ENCODE assay signal across 11 cellular contexts in the genomic region with DNA sequence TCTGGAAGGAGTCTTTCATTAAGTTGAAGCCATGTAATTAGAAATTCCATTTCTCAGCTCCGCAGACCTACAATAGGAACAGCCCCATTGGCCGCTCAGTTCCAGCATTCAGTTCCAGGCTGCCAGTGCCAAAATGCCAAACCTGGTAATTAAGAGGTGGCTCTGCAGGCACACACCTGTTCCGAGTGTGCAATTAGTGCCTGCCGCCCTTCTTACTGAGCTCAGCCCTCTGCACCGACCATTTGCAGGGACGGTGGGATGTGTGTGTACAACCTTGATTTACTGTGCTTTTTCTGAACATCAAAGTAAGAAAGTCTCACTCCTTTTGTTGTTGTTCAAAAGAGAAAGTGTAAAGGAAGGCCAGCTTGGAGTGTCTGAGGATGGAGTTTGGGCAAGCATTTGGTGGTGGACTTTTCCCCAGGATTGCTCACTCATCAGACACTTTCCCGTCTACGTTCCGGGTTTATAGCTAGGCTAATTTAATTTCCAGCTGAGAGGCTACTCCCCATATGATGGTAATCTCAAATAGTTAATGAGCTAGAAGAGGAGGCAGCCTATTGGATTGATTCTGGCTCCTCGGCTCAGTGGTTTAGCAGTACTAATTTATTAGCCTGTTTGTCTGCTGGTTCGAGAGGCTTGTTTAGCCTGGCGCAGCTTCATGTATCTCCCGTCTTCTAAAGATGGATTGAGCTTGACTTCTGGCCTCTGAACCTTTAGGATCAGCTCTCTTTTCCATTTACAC. TPM values are rescaled to one million over a fixed set of nuclear protein-coding genes. Genes with fewer than 3 reads are reported as not detected.
DNase-seq lines count a peak whose midpoint lies in the region; ATAC-seq lines count a peak whose summit lies in the region.
"Had no signal": no experiment of that assay in that cellular context is flagged by ENCODE, and none has a peak within 500 bp of the region (broad histone marks: within the 10 kb centered on the region; RNA-seq: fewer than 3 reads in every experiment).

No MANE protein-coding gene starts in this region.

- H3K4me3 ChIP-seq in CD4-positive, alpha-beta memory T cell (ENCODE audit: low read length in 2 of 2): peak overlapping the region in 1 of 2 donors; percentile 9
- no peak overlapping the region for H3K4me3 ChIP-seq in naive thymus-derived CD4-positive, alpha-beta T cell (ENCODE audit: low read length)

- no peaks in the 10 kb centered on the region for H3K27me3 Mint-ChIP-seq in CD4-positive, alpha-beta memory T cell
- no peaks in the 10 kb centered on the region for H3K27me3 Mint-ChIP-seq in activated naive CD8-positive, alpha-beta T cell treated with anti-CD3 and anti-CD28 coated beads, Interleukin-2, amount 50 U/mL, for 24 hours
- no peaks in the 10 kb centered on the region for H3K27me3 Mint-ChIP-seq in naive thymus-derived CD4-positive, alpha-beta T cell

- no peaks in the 10 kb centered on the region for H3K36me3 ChIP-seq in CD4-positive, alpha-beta memory T cell (ENCODE audit: insufficient read depth, low read length)
- H3K36me3 ChIP-seq in naive thymus-derived CD4-positive, alpha-beta T cell (ENCODE audit: control insufficient read depth in 2 of 3, insufficient read depth in 3 of 3, low read length in 3 of 3): no peaks in the 10 kb centered on the region
- H3K36me3 ChIP-seq: BE2C had no signal

- H3K4me1 ChIP-seq in CD4-positive, alpha-beta memory T cell (ENCODE audit: insufficient read depth, low read length): peaks cover 75% of the 10 kb centered on the region
- H3K4me1 ChIP-seq in naive thymus-derived CD4-positive, alpha-beta T cell (ENCODE audit: control insufficient read depth in 2 of 2, insufficient read depth in 2 of 2, low read length in 2 of 2): peaks cover 7 to 44% of the 10 kb centered on the region in 2 donors
- H3K4me1 ChIP-seq: BE2C had no signal

- CTCF ChIA-PET in CD4-positive, alpha-beta memory T cell (lab: Charles Lee; ENCODE audit: partially characterized antibody): interaction anchor here (0.8 to 1.6 kb wide), 3 partner anchors 9 to 108 kb away, joined by 3 to 6 read pairs (median 4); a partner anchor contains a TSS
- CTCF ChIA-PET in naive thymus-derived CD4-positive, alpha-beta T cell (lab: Charles Lee): interaction anchor here (1.0 to 1.3 kb wide), 3 partner anchors 10 to 726 kb away, joined by 3 to 4 read pairs (median 3); no protein-coding TSS in a partner anchor

- H3K9me3 Mint-ChIP-seq in CD4-positive, alpha-beta memory T cell: peaks cover 0 to 2% (median 0%) of the 10 kb centered on the region in 8 donors
- no peaks in the 10 kb centered on the region for H3K9me3 Mint-ChIP-seq in activated naive CD8-positive, alpha-beta T cell treated with anti-CD3 and anti-CD28 coated beads, Interleukin-2, amount 50 U/mL, for 24 hours
- H3K9me3 Mint-ChIP-seq in naive thymus-derived CD4-positive, alpha-beta T cell: peaks cover 0 to 3% (median 0%) of the 10 kb centered on the region in 11 donors

- H3K27me3 ChIP-seq in CD4-positive, alpha-beta memory T cell (ENCODE audit: insufficient read depth, low read length): no peaks in the 10 kb centered on the region
- no peaks in the 10 kb centered on the region for H3K27me3 ChIP-seq in naive thymus-derived CD4-positive, alpha-beta T cell (ENCODE audit: control insufficient read depth in 2 of 2, insufficient read depth in 2 of 2, low read length in 2 of 2)
- H3K27me3 ChIP-seq: BE2C had no signal

- peak overlapping the region; percentile 2 to 87 (median 73) for H3K27ac Mint-ChIP-seq in CD4-positive, alpha-beta memory T cell
- peak overlapping the region; percentile 82 for H3K27ac Mint-ChIP-seq in activated naive CD8-positive, alpha-beta T cell treated with anti-CD3 and anti-CD28 coated beads, Interleukin-2, amount 50 U/mL, for 24 hours
- peak overlapping the region in 5 of 9 donors; percentile 28 to 49 (median 45) for H3K27ac Mint-ChIP-seq in naive thymus-derived CD4-positive, alpha-beta T cell

- peak overlapping the region in 7 of 8 donors; percentile 30 to 72 (median 66) for H3K4me3 Mint-ChIP-seq in CD4-positive, alpha-beta memory T cell
- H3K4me3 Mint-ChIP-seq in activated naive CD8-positive, alpha-beta T cell treated with anti-CD3 and anti-CD28 coated beads, Interleukin-2, amount 50 U/mL, for 24 hours: no peak overlapping the region
- H3K4me3 Mint-ChIP-seq in naive thymus-derived CD4-positive, alpha-beta T cell: peak overlapping the region in 9 of 10 donors; percentile 2 to 81 (median 29)

- ATAC-seq in activated naive CD8-positive, alpha-beta T cell treated with anti-CD3 and anti-CD28 coated beads, Interleukin-2, amount 50 U/mL, for 24 hours: no peak
- ATAC-seq in naive thymus-derived CD4-positive, alpha-beta T cell: no peak
- ATAC-seq in HG03571 (IDR thresholded peaks at IDR 0.05; ENCODE audit: unreplicated experiment): no peak

- H3K9me3 ChIP-seq in CD4-positive, alpha-beta memory T cell (ENCODE audit: control insufficient read depth in 1 of 2, low read length in 2 of 2): no peaks in the 10 kb centered on the region
- no peaks in the 10 kb centered on the region for H3K9me3 ChIP-seq in naive thymus-derived CD4-positive, alpha-beta T cell (ENCODE audit: control insufficient read depth in 2 of 3, low read length in 3 of 3)
- H3K9me3 ChIP-seq: BE2C had no signal

- intact Hi-C loops in CD4-positive, alpha-beta memory T cell (cut with micrococcal nuclease): no loop called here
- intact Hi-C loops in naive thymus-derived CD4-positive, alpha-beta T cell (cut with micrococcal nuclease): no loop called here

- POLR2A ChIA-PET in CD4-positive, alpha-beta memory T cell (lab: Charles Lee; ENCODE audit: partially characterized antibody): interaction anchor here (1.1 to 2.5 kb wide), 3 partner anchors 12 to 108 kb away, joined by 6 to 21 read pairs (median 9); a partner anchor contains a TSS
- POLR2A ChIA-PET in naive thymus-derived CD4-positive, alpha-beta T cell (lab: Charles Lee): interaction anchor here (1.2 to 1.3 kb wide), 2 partner anchors 10 to 20 kb away, joined by 3 read pairs; a partner anchor contains a TSS

- peaks cover 23 to 37% of the 10 kb centered on the region in 2 donors for H3K36me3 Mint-ChIP-seq in CD4-positive, alpha-beta memory T cell
- H3K36me3 Mint-ChIP-seq in activated naive CD8-positive, alpha-beta T cell treated with anti-CD3 and anti-CD28 coated beads, Interleukin-2, amount 50 U/mL, for 24 hours (ENCODE audit: low read depth): peaks cover 4% of the 10 kb centered on the region
- peaks cover 0 to 34% (median 15%) of the 10 kb centered on the region in 5 donors for H3K36me3 Mint-ChIP-seq in naive thymus-derived CD4-positive, alpha-beta T cell

- H3K27ac ChIP-seq in CD4-positive, alpha-beta memory T cell (ENCODE audit: low read depth, low read length): no peak overlapping the region
- no peak overlapping the region for H3K27ac ChIP-seq in naive thymus-derived CD4-positive, alpha-beta T cell (ENCODE audit: low read depth, low read length)

- H3K4me1 Mint-ChIP-seq in CD4-positive, alpha-beta memory T cell: peaks cover 68 to 100% (median 88%) of the 10 kb centered on the region in 4 donors
- peaks cover 81% of the 10 kb centered on the region for H3K4me1 Mint-ChIP-seq in activated naive CD8-positive, alpha-beta T cell treated with anti-CD3 and anti-CD28 coated beads, Interleukin-2, amount 50 U/mL, for 24 hours
- H3K4me1 Mint-ChIP-seq in naive thymus-derived CD4-positive, alpha-beta T cell: peaks cover 55 to 100% (median 90%) of the 10 kb centered on the region in 7 donors

- no peak for DNase-seq in CD4-positive, alpha-beta memory T cell
- DNase-seq in NCI-H1105 (lab: John Stamatoyannopoulos, UW) (peak; percentile 88), NCI-H187 (lab: John Stamatoyannopoulos, UW) (no peak), cortex of kidney (lab: John Stamatoyannopoulos, UW) (no peak)
- no peak for DNase-seq in activated naive CD8-positive, alpha-beta T cell treated with anti-CD3 and anti-CD28 coated beads, Interleukin-2, amount 50 U/mL, for 24 hours
- no peak for DNase-seq in naive thymus-derived CD4-positive, alpha-beta T cell
- DNase-seq in stimulated activated CD4-positive, alpha-beta T cell treated with anti-CD3 and anti-CD28 coated beads, Interleukin-2, amount 100 ng/mL, for 24 hours: no peak
- DNase-seq: BE2C, EL, kidney glomerular epithelial cell had no signal

RNA-seq across cellular contexts. Expression of a gene that starts 20.0 kb away (rescaled TPM):
- 10 to 100 TPM; 38.8 to 40.5 TPM for total RNA-seq in CD4-positive, alpha-beta memory T cell
- polyA plus RNA-seq in CD4-positive, alpha-beta memory T cell: 10 to 100 TPM in 1 of 2 donors, 1 to 10 TPM in 1; 6.0 to 12.4 TPM
- 10 to 100 TPM; 11.7 to 40.7 (median 30.8) TPM for total RNA-seq in naive thymus-derived CD4-positive, alpha-beta T cell
- 10 to 100 TPM in 1 of 2 donors, 1 to 10 TPM in 1; 7.9 to 12.2 TPM for polyA plus RNA-seq in naive thymus-derived CD4-positive, alpha-beta T cell
